Comparison of ENCODE assay signal across 8 cellular contexts in genomic region chr19:33905937-33906577, GRCh38.
DNase-seq lines count a peak whose midpoint lies in the region; ATAC-seq and TF ChIP-seq lines count a peak whose summit lies in the region.

No MANE protein-coding gene starts in this region.

- H3K4me3 ChIP-seq in lower lobe of right lung (peak overlapping the region; percentile 60), upper lobe of right lung (peak overlapping the region; percentile 57)

- ATAC-seq in lower lobe of right lung (peak; percentile 94 to 96), upper lobe of right lung (peak; percentile 95), GM21737 (IDR thresholded peaks at IDR 0.05; ENCODE audit: unreplicated experiment) (no peak)

- no peak for TF ChIP-seq CTCF in lower lobe of right lung (IDR thresholded peaks at IDR 0.05)
- no peak for TF ChIP-seq CTCF in upper lobe of right lung (IDR thresholded peaks at IDR 0.05)

- H3K9me3 ChIP-seq in lower lobe of right lung (no peaks in the 10 kb centered on the region), upper lobe of right lung (no peaks in the 10 kb centered on the region)

- H3K4me1 ChIP-seq in lower lobe of right lung (peaks cover 25% of the 10 kb centered on the region), upper lobe of right lung (peaks cover 12% of the 10 kb centered on the region)

- H3K27me3 ChIP-seq in lower lobe of right lung (ENCODE audit: low read depth): peaks cover 19% of the 10 kb centered on the region
- H3K27me3 ChIP-seq in upper lobe of right lung: no peaks in the 10 kb centered on the region

- peak overlapping the region; percentile 88 for H3K27ac ChIP-seq in lower lobe of right lung
- H3K27ac ChIP-seq in upper lobe of right lung: peak overlapping the region; percentile 82

- intact Hi-C loops in lower lobe of right lung (cut with DNase I) (no loop called here), upper lobe of right lung (cut with DNase I) (no loop called here)

- H3K36me3 ChIP-seq in lower lobe of right lung: no peaks in the 10 kb centered on the region
- no peaks in the 10 kb centered on the region for H3K36me3 ChIP-seq in upper lobe of right lung

- DNase-seq in activated CD4-positive, alpha-beta T cell treated with anti-CD3 and anti-CD28 coated beads, Interleukin-2, amount 50 U/mL, for 48 hours: peak; percentile 16
- DNase-seq in activated CD4-positive, alpha-beta T cell treated with anti-CD3 and anti-CD28 coated beads for 1 hour: no peak
- DNase-seq in ecto neural progenitor cell (ENCODE audit: low spot score) (peak; percentile 80), lower lobe of right lung (peak; percentile 84), upper lobe of right lung (peak; percentile 91), T-helper 2 cell (no peak), T-helper 1 cell (no peak)

Comparison
In these comparisons a context has a peak if more than half of its experiments do, and no peak if none do; other contexts are left out.
1. DNase-seq: peak in activated CD4-positive, alpha-beta T cell treated with anti-CD3 and anti-CD28 coated beads, Interleukin-2, amount 50 U/mL, for 48 hours (2 of 2), ecto neural progenitor cell (single experiment), lower lobe of right lung (single experiment) and upper lobe of right lung (single experiment); none in activated CD4-positive, alpha-beta T cell treated with anti-CD3 and anti-CD28 coated beads for 1 hour (single experiment), T-helper 2 cell (0 of 5) and T-helper 1 cell (0 of 5).